In genomic region chr1:233158322-233158721, GRCh38 we compare ENCODE assay signal across 25 cellular contexts.
"Had no signal": no experiment of that assay in that cellular context is flagged by ENCODE, and none has a peak within 500 bp of the region (broad histone marks: within the 10 kb centered on the region; RNA-seq: fewer than 3 reads in every experiment).

No MANE protein-coding gene starts in this region.

- ATAC-seq: effector memory CD8-positive, alpha-beta T cell; esophagus mucosa; foreskin keratinocyte; gastrocnemius medialis; gastroesophageal sphincter; heart left ventricle; heart right ventricle had no signal

- DNase-seq: colonic mucosa; cortex of kidney; dermis blood vessel endothelial cell; dorsolateral prefrontal cortex; effector CD4-positive, alpha-beta T cell; effector CD8-positive, alpha-beta T cell; effector memory CD4-positive, alpha-beta T cell; effector memory CD8-positive, alpha-beta T cell; endodermal cell; erythroblast; esophagus squamous epithelium; foreskin fibroblast; foreskin keratinocyte; foreskin melanocyte; gastrocnemius medialis; glutamatergic neuron; head of caudate nucleus; heart left ventricle; heart right ventricle had no signal

- H3K27ac Mint-ChIP-seq: dendritic cell treated with granulocyte-macrophage colony-stimulating factor and Interleukin-4, amounts not matched to agents 40 ng/mL and 50 ng/mL, for 4 days; endodermal cell had no signal

- H3K27me3 Mint-ChIP-seq: dendritic cell treated with granulocyte-macrophage colony-stimulating factor and Interleukin-4, amounts not matched to agents 40 ng/mL and 50 ng/mL, for 4 days; effector memory CD8-positive, alpha-beta T cell had no signal

- H3K4me3 Mint-ChIP-seq: dendritic cell treated with granulocyte-macrophage colony-stimulating factor and Interleukin-4, amounts not matched to agents 40 ng/mL and 50 ng/mL, for 4 days; effector memory CD8-positive, alpha-beta T cell; endodermal cell had no signal

- H3K4me3 ChIP-seq: colonic mucosa, coronary artery, dorsolateral prefrontal cortex, esophagus muscularis mucosa, esophagus squamous epithelium, gastrocnemius medialis, gastroesophageal sphincter, heart left ventricle, heart right ventricle had no signal

- H3K27ac ChIP-seq: colonic mucosa, coronary artery, dorsolateral prefrontal cortex, epithelial cell of prostate, esophagus muscularis mucosa, esophagus squamous epithelium, foreskin keratinocyte, gastrocnemius medialis, gastroesophageal sphincter, heart left ventricle, heart right ventricle had no signal

- H3K4me1 ChIP-seq: colonic mucosa, esophagus muscularis mucosa, esophagus squamous epithelium, foreskin keratinocyte, gastrocnemius medialis, gastroesophageal sphincter, heart left ventricle, heart right ventricle had no signal

- H3K9me3 ChIP-seq: colonic mucosa, esophagus muscularis mucosa, esophagus squamous epithelium, gastrocnemius medialis, gastroesophageal sphincter had no signal

- H3K36me3 ChIP-seq: colonic mucosa, esophagus muscularis mucosa, gastrocnemius medialis, heart right ventricle had no signal

- H3K9me3 Mint-ChIP-seq: effector memory CD8-positive, alpha-beta T cell; endodermal cell had no signal
